ENCODE assay signal across 11 cellular contexts in the genomic region with DNA sequence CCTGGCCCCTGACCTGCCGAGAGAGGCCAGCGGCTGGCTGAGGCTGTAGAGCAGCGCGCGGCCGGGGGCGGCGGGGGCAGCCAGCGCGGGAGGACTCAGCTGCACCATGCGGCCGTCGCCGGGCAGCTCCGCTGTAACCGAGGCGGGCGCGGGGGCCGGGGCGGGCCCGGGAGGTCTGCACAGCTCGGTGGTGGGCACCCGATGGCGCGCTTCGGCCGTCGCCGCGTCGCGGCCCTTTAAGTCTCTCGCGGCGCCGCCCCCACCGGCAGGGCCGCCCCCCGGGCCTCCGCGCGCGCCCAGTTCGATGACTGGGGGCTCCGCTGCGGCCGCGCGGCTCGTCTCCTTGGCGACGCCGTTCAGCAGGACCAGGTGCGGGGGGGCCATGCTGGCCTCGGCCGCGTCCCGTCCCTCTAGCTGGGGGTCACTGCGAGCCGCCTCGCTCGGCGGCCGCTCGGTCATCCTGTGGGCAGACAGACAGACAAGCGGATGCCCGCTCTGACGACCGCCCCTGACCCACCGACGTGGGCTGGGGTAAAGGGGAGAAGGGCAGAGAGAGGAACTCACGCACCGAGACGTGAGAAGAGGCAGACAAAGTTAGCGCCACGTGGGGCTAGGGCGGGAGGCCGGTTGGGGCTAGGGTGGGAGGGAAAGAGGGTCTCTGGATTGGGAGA. TPM values are rescaled to one million over a fixed set of nuclear protein-coding genes. Genes with fewer than 3 reads are reported as not detected.
A peak's percentile ranks its signal among the peaks of the same experiment; 100 is the strongest.
DNase-seq lines count a peak whose midpoint lies in the region; ATAC-seq, FAIRE-seq and TF ChIP-seq lines count a peak whose summit lies in the region.
"Had no signal": no experiment of that assay in that cellular context is flagged by ENCODE, and none has a peak within 500 bp of the region (broad histone marks: within the 10 kb centered on the region; RNA-seq: fewer than 3 reads in every experiment).

No MANE protein-coding gene starts in this region.

- DNase-seq in activated naive CD4-positive, alpha-beta T cell treated with anti-CD3 and anti-CD28 coated beads, Interleukin-2, amount 10 ng/mL, durations not matched to agents 7 days and 5 days: no peak
- no peak for DNase-seq in activated naive CD4-positive, alpha-beta T cell treated with anti-CD3 and anti-CD28 coated beads for 36 hours
- DNase-seq in GM12878 (ENCODE audit: low read depth, low spot score) (no peak), mesenchymal stem cell (no peak), tibial nerve (ENCODE audit: low spot score in 2 of 2) (no peak), EL (no peak), epidermal melanocyte (ENCODE audit: insufficient read length, low spot score) (no peak)
- DNase-seq: DND-41, NCI-H1930 had no signal

- H3K27me3 ChIP-seq in GM12878 (replicated peaks in 1 of 2; ENCODE audit: control insufficient read depth in 2 of 2, insufficient read depth in 2 of 2, low read length in 1 of 2): peaks cover 11 to 26% of the 10 kb centered on the region in 2 experiments
- peaks cover 96 to 97% of the 10 kb centered on the region in 2 experiments for H3K27me3 ChIP-seq in mesenchymal stem cell (ENCODE audit: control insufficient read depth in 1 of 2, insufficient read depth in 1 of 2, low read length in 2 of 2)
- H3K27me3 ChIP-seq in tibial nerve: peaks cover 8 to 89% of the 10 kb centered on the region in 2 donors

- 22% methylated on average over 42 of the region's 79 CpGs for WGBS in GM12878 (ENCODE audit: insufficient coverage, insufficient replicate concordance, low lambda C conversion rate, missing lambda C conversion rate)
- 3% methylated on average over 58 of the region's 79 CpGs for WGBS in mesenchymal stem cell
- WGBS in tibial nerve, 2 donors: 1 to 5% methylated on average over 23 to 31 of the region's 79 CpGs

- no peak for FAIRE-seq in GM12878 (lab: Jason Lieb, UNC)

- H3K27ac ChIP-seq in GM12878 (ENCODE audit: control insufficient read depth, insufficient read depth) (no peak overlapping the region), mesenchymal stem cell (ENCODE audit: low read length, poor library complexity, severe bottlenecking) (no peak overlapping the region), tibial nerve (peak overlapping the region in 1 of 4 donors; percentile 0)

- ATAC-seq in GM12878 (no peak; the same call in 2 of the 3 replicates), HG03175 (IDR thresholded peaks at IDR 0.05; ENCODE audit: unreplicated experiment) (no peak)

- no peak for TF ChIP-seq CTCF in GM12878 (IDR thresholded peaks at IDR 0.05 in 2 of 3, conservative IDR thresholded peaks at IDR 0.05 in 1 of 3; ENCODE audit: control insufficient read depth in 2 of 3, extremely low read depth in 1 of 3, insufficient read depth in 1 of 3, low read depth in 3 of 3, low read length in 3 of 3)
- TF ChIP-seq CTCF in tibial nerve (IDR thresholded peaks at IDR 0.05): no peak

- no peaks in the 10 kb centered on the region for H3K79me1 ChIP-seq in mesenchymal stem cell (replicated peaks; ENCODE audit: low read length, poor library complexity, severe bottlenecking)

- peak overlapping the region; percentile 39 for H3K4me3 Mint-ChIP-seq in activated naive CD4-positive, alpha-beta T cell treated with anti-CD3 and anti-CD28 coated beads, Interleukin-2, amount 10 ng/mL, durations not matched to agents 7 days and 5 days
- no peak overlapping the region for H3K4me3 Mint-ChIP-seq in activated naive CD4-positive, alpha-beta T cell treated with anti-CD3 and anti-CD28 coated beads for 36 hours

- H3K4ac ChIP-seq in mesenchymal stem cell (ENCODE audit: low read depth in 1 of 2, low read length in 2 of 2): no peak overlapping the region

- no peak overlapping the region for H4K91ac ChIP-seq in mesenchymal stem cell (ENCODE audit: low read length)

- no peak for TF ChIP-seq POLR2A in GM12878 (IDR thresholded peaks at IDR 0.05; ENCODE audit: low read depth, low read length)
- no peak for TF ChIP-seq POLR2A in tibial nerve (IDR thresholded peaks at IDR 0.05)

- no peaks in the 10 kb centered on the region for H3K9me3 Mint-ChIP-seq in activated naive CD4-positive, alpha-beta T cell treated with anti-CD3 and anti-CD28 coated beads, Interleukin-2, amount 10 ng/mL, durations not matched to agents 7 days and 5 days
- H3K9me3 Mint-ChIP-seq in activated naive CD4-positive, alpha-beta T cell treated with anti-CD3 and anti-CD28 coated beads for 36 hours: no peaks in the 10 kb centered on the region

- in situ Hi-C loops in GM12878 (cut with MboI): no loop called here

- no peak overlapping the region for H2BK12ac ChIP-seq in mesenchymal stem cell (ENCODE audit: low read length in 2 of 2)

- no peak overlapping the region for H2BK15ac ChIP-seq in mesenchymal stem cell (ENCODE audit: low read depth, poor library complexity, severe bottlenecking)

- CTCF ChIA-PET in activated naive CD4-positive, alpha-beta T cell treated with anti-CD3 and anti-CD28 coated beads, Interleukin-2, amount 10 ng/mL, durations not matched to agents 7 days and 5 days (lab: Charles Lee): interaction anchor here (1.2 kb wide), 1 partner anchor 32 kb away, joined by 3 read pairs; no protein-coding TSS in a partner anchor
- CTCF ChIA-PET in activated naive CD4-positive, alpha-beta T cell treated with anti-CD3 and anti-CD28 coated beads for 36 hours (lab: Charles Lee): no interaction called here
- CTCF ChIA-PET in GM12878 (lab: Yijun Ruan, JAX): no interaction called here

- H3K14ac ChIP-seq in mesenchymal stem cell (ENCODE audit: low read length in 2 of 2): no peak overlapping the region

- H3K36me3 ChIP-seq in GM12878 (ENCODE audit: control insufficient read depth in 2 of 2, insufficient read depth in 2 of 2, low read length in 1 of 2) (no peaks in the 10 kb centered on the region), mesenchymal stem cell (ENCODE audit: control insufficient read depth in 1 of 2, insufficient read depth in 2 of 2, low read depth in 1 of 2, low read length in 2 of 2) (no peaks in the 10 kb centered on the region), tibial nerve (no peaks in the 10 kb centered on the region)

- TF ChIP-seq EP300 in GM12878 (IDR thresholded peaks at IDR 0.05; ENCODE audit: borderline replicate concordance in 1 of 2, control insufficient read depth in 1 of 2, low read depth in 2 of 2, low read length in 2 of 2) (no peak), tibial nerve (IDR thresholded peaks at IDR 0.05) (no peak)

- H3K23ac ChIP-seq in mesenchymal stem cell (ENCODE audit: low read length in 2 of 2): no peak overlapping the region

- H3K9me3 ChIP-seq in GM12878 (replicated peaks; ENCODE audit: control insufficient read depth, insufficient read depth, low read length) (no peaks in the 10 kb centered on the region), mesenchymal stem cell (ENCODE audit: control insufficient read depth, low read length) (peaks cover 9% of the 10 kb centered on the region), tibial nerve (no peaks in the 10 kb centered on the region)

- no peak for TF ChIP-seq RAD21 in GM12878 (IDR thresholded peaks at IDR 0.05; ENCODE audit: insufficient read depth, low read depth, low read length)

- no peak overlapping the region for H2AK5ac ChIP-seq in mesenchymal stem cell (ENCODE audit: low read length, severe bottlenecking)

- BruUV-seq in GM12878 (replicated peaks; lab: Mats Ljungman, UMichigan): no TSS peak

- H3K9ac ChIP-seq in GM12878 (ENCODE audit: control insufficient read depth, insufficient read depth, low read length) (no peak overlapping the region), mesenchymal stem cell (ENCODE audit: low read length) (no peak overlapping the region)

- no peaks in the 10 kb centered on the region for H4K20me1 ChIP-seq in GM12878 (ENCODE audit: control insufficient read depth, insufficient read depth)

- no peak overlapping the region for H4K8ac ChIP-seq in mesenchymal stem cell (ENCODE audit: low read length)

- H3K4me1 Mint-ChIP-seq in activated naive CD4-positive, alpha-beta T cell treated with anti-CD3 and anti-CD28 coated beads, Interleukin-2, amount 10 ng/mL, durations not matched to agents 7 days and 5 days: peaks cover 14% of the 10 kb centered on the region
- peaks cover 16% of the 10 kb centered on the region for H3K4me1 Mint-ChIP-seq in activated naive CD4-positive, alpha-beta T cell treated with anti-CD3 and anti-CD28 coated beads for 36 hours (ENCODE audit: low read depth)

- RAD21 ChIA-PET in GM12878 (lab: Charles Lee; ENCODE audit: unreplicated experiment): no interaction called here

- H2BK120ac ChIP-seq in mesenchymal stem cell (ENCODE audit: low read depth, low read length): no peak overlapping the region

- no peak overlapping the region for H3K4me3 ChIP-seq in GM12878
- peak overlapping the region in 1 of 2 experiments; percentile 34 for H3K4me3 ChIP-seq in mesenchymal stem cell (ENCODE audit: insufficient read depth in 1 of 2, low read depth in 1 of 2, low read length in 2 of 2)
- H3K4me3 ChIP-seq in tibial nerve: peak overlapping the region; percentile 13 to 45 (median 24)

- intact Hi-C loops in activated naive CD4-positive, alpha-beta T cell treated with anti-CD3 and anti-CD28 coated beads for 36 hours (cut with micrococcal nuclease): no loop called here
- intact Hi-C loops in GM12878 (cut with micrococcal nuclease; ENCODE audit: unreplicated experiment): no loop called here

- H3K27ac Mint-ChIP-seq in activated naive CD4-positive, alpha-beta T cell treated with anti-CD3 and anti-CD28 coated beads, Interleukin-2, amount 10 ng/mL, durations not matched to agents 7 days and 5 days: no peak overlapping the region
- H3K27ac Mint-ChIP-seq in activated naive CD4-positive, alpha-beta T cell treated with anti-CD3 and anti-CD28 coated beads for 36 hours: no peak overlapping the region

- H2BK5ac ChIP-seq in mesenchymal stem cell (ENCODE audit: low read depth, low read length, poor library complexity, severe bottlenecking): no peak overlapping the region

- no peak overlapping the region for H3K18ac ChIP-seq in mesenchymal stem cell (ENCODE audit: low read depth in 1 of 2, low read length in 2 of 2)

- H3K4me1 ChIP-seq in GM12878 (ENCODE audit: control insufficient read depth, insufficient read depth, low read length): no peaks in the 10 kb centered on the region
- peaks cover 24% of the 10 kb centered on the region for H3K4me1 ChIP-seq in mesenchymal stem cell (ENCODE audit: control insufficient read depth, insufficient read depth, low read depth, low read length)
- peaks cover 0 to 38% (median 15%) of the 10 kb centered on the region in 4 donors for H3K4me1 ChIP-seq in tibial nerve

- no peaks in the 10 kb centered on the region for H3K79me2 ChIP-seq in GM12878 (ENCODE audit: control insufficient read depth, insufficient read depth, low read length)

- peaks cover 2% of the 10 kb centered on the region for H3K36me3 Mint-ChIP-seq in activated naive CD4-positive, alpha-beta T cell treated with anti-CD3 and anti-CD28 coated beads, Interleukin-2, amount 10 ng/mL, durations not matched to agents 7 days and 5 days
- H3K36me3 Mint-ChIP-seq in activated naive CD4-positive, alpha-beta T cell treated with anti-CD3 and anti-CD28 coated beads for 36 hours (ENCODE audit: low read depth): no peaks in the 10 kb centered on the region

- H2AFZ ChIP-seq in GM12878 (ENCODE audit: control insufficient read depth, low read depth, low read length) (no peak overlapping the region), mesenchymal stem cell (ENCODE audit: low read depth, low read length) (no peak overlapping the region)

- SMC1A ChIA-PET in GM12878 (lab: Charles Lee; ENCODE audit: uncharacterized antibody, unreplicated experiment): no interaction called here

- H3K4me2 ChIP-seq in GM12878 (ENCODE audit: control insufficient read depth, insufficient read depth) (no peak overlapping the region), mesenchymal stem cell (ENCODE audit: low read length, poor library complexity, severe bottlenecking) (peak overlapping the region; percentile 61)

- POLR2A ChIA-PET in GM12878 (lab: Charles Lee): no interaction called here

- H3K27me3 Mint-ChIP-seq in activated naive CD4-positive, alpha-beta T cell treated with anti-CD3 and anti-CD28 coated beads, Interleukin-2, amount 10 ng/mL, durations not matched to agents 7 days and 5 days: peaks cover 51% of the 10 kb centered on the region
- H3K27me3 Mint-ChIP-seq in activated naive CD4-positive, alpha-beta T cell treated with anti-CD3 and anti-CD28 coated beads for 36 hours (ENCODE audit: low read depth): peaks cover 43% of the 10 kb centered on the region

RNA-seq across cellular contexts. Expression of gene TAL1, which starts 6.5 kb away (rescaled TPM):
- total RNA-seq in activated naive CD4-positive, alpha-beta T cell treated with anti-CD3 and anti-CD28 coated beads for 36 hours: not detected
- total RNA-seq in GM12878 (2013; cell fraction: nucleolus; rRNA removed): not detected in 2 replicates
- total RNA-seq in GM12878 (2014; rRNA removed) (not detected in 2 replicates), GM12878 (2014; rRNA removed; fragmentation: Illumina TruSeq; extraction: Trizol) (not detected in 2 replicates), GM12878 (2021) (0.05 TPM in 2 replicates), tibial nerve (10 to 100 TPM in 1 of 4 donors, 1 to 10 TPM in 3; 3.1 to 10.0 (median 5.7) TPM)
- polyA plus RNA-seq in GM12878 (2011; ENCODE audit: low read depth): not detected
- polyA plus RNA-seq in GM12878 (2011; rRNA removed) (not detected in 2 replicates), GM12878 (2014; fragmentation: Illumina TruSeq; extraction: Trizol) (not detected in 2 replicates), GM12878 (2014; fragmentation: Nextera tagmentation; extraction: Ambion mirVana) (not detected), GM12878 (2014; rRNA removed) (not detected in 2 replicates), GM12878 (2016; fragmentation: Nextera tagmentation; extraction: Ambion mirVana) (not detected)
- not detected in 2 replicates for polyA plus RNA-seq in GM12878 (2011; cell fraction: cytosol; rRNA removed)
- polyA plus RNA-seq in GM12878 (2011; cell fraction: nucleus; rRNA removed): not detected in 2 replicates
- polyA plus RNA-seq in GM12878 (2012): not detected in 2 replicates
- polyA minus RNA-seq in GM12878 (2011; rRNA and poly(A)+ RNA removed): not detected in 2 replicates
- polyA minus RNA-seq in GM12878 (2011; cell fraction: cytosol; rRNA and poly(A)+ RNA removed): not detected in 2 replicates
- not detected in 2 replicates for polyA minus RNA-seq in GM12878 (2011; cell fraction: nucleus; rRNA and poly(A)+ RNA removed)
- polyA plus RNA-seq in mesenchymal stem cell (2013, experiment 1 of 2): not detected
- polyA plus RNA-seq in mesenchymal stem cell (2013, experiment 2 of 2): not detected

RNA-seq across cellular contexts. Expression of gene PDZK1IP1, which starts 35.7 kb away (rescaled TPM):
- not detected for total RNA-seq in activated naive CD4-positive, alpha-beta T cell treated with anti-CD3 and anti-CD28 coated beads for 36 hours
- not detected in 2 replicates for total RNA-seq in GM12878 (2013; cell fraction: nucleolus; rRNA removed)
- total RNA-seq in GM12878 (2014; rRNA removed): not detected in 2 replicates
- total RNA-seq in GM12878 (2014; rRNA removed; fragmentation: Illumina TruSeq; extraction: Trizol): not detected in 2 replicates
- not detected in 2 replicates for total RNA-seq in GM12878 (2021)
- polyA plus RNA-seq in GM12878 (2011; ENCODE audit: low read depth): not detected
- not detected in 2 replicates for polyA plus RNA-seq in GM12878 (2011; rRNA removed)
- not detected in 2 replicates for polyA plus RNA-seq in GM12878 (2011; cell fraction: cytosol; rRNA removed)
- not detected in 2 replicates for polyA plus RNA-seq in GM12878 (2011; cell fraction: nucleus; rRNA removed)
- not detected in 2 replicates for polyA plus RNA-seq in GM12878 (2012)
- polyA plus RNA-seq in GM12878 (2014; fragmentation: Illumina TruSeq; extraction: Trizol): not detected in 2 replicates
- not detected for polyA plus RNA-seq in GM12878 (2014; fragmentation: Nextera tagmentation; extraction: Ambion mirVana)
- not detected in 2 replicates for polyA plus RNA-seq in GM12878 (2014; rRNA removed)
- polyA plus RNA-seq in GM12878 (2016; fragmentation: Nextera tagmentation; extraction: Ambion mirVana): not detected
- not detected in 2 replicates for polyA minus RNA-seq in GM12878 (2011; rRNA and poly(A)+ RNA removed)
- not detected in 2 replicates for polyA minus RNA-seq in GM12878 (2011; cell fraction: cytosol; rRNA and poly(A)+ RNA removed)
- polyA minus RNA-seq in GM12878 (2011; cell fraction: nucleus; rRNA and poly(A)+ RNA removed): not detected in 2 replicates
- polyA plus RNA-seq in mesenchymal stem cell (2013, experiment 1 of 2): not detected
- not detected for polyA plus RNA-seq in mesenchymal stem cell (2013, experiment 2 of 2)
- total RNA-seq in tibial nerve: 1 to 10 TPM in 2 of 4 donors, not detected in 2; 1.5 to 4.2 TPM
- total RNA-seq: glomerular endothelial cell had no signal
